2 cellular contexts compared by ENCODE assay signal in the genomic region with DNA sequence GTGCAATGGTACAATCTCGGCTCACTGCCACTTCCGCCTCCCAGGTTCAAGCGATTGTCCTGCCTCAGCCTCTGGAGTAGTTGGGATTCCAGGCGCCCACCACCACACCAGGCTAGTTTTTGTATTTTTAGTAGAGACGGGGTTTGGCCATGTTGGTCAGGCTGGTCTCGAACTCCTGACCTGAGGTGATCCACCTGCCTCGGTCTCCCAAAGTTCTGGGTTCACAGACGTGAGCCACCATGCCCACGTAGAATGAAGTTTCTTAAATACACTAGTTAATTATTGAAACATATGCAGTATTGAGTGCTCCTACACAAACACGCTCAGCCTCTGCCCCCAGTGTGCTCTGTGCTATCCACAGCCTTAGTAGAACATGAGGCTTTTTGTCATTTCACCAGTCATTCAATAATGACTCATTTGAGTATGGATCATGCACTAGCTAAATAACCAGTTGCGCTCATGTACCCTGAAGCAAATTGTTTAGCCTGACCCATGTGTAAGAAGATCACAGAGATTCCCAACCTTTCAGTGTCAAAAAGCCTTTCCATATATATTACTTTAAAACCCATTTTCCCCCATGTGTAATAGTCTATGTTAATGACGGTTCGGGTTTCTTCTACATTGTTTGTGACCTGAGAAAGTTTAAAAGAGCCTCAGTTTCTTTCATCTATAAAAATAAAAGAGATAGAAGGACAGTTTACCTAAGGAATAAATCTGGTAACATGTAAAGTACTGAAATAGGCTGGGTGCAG.
TF ChIP-seq lines count a peak whose summit lies in the region.

No MANE protein-coding gene starts in this region.

TF ChIP-seq in PFSK-1, 5 proteins besides CTCF, POLR2A, EP300 and RAD21:
- TF ChIP-seq, protein P1, sequence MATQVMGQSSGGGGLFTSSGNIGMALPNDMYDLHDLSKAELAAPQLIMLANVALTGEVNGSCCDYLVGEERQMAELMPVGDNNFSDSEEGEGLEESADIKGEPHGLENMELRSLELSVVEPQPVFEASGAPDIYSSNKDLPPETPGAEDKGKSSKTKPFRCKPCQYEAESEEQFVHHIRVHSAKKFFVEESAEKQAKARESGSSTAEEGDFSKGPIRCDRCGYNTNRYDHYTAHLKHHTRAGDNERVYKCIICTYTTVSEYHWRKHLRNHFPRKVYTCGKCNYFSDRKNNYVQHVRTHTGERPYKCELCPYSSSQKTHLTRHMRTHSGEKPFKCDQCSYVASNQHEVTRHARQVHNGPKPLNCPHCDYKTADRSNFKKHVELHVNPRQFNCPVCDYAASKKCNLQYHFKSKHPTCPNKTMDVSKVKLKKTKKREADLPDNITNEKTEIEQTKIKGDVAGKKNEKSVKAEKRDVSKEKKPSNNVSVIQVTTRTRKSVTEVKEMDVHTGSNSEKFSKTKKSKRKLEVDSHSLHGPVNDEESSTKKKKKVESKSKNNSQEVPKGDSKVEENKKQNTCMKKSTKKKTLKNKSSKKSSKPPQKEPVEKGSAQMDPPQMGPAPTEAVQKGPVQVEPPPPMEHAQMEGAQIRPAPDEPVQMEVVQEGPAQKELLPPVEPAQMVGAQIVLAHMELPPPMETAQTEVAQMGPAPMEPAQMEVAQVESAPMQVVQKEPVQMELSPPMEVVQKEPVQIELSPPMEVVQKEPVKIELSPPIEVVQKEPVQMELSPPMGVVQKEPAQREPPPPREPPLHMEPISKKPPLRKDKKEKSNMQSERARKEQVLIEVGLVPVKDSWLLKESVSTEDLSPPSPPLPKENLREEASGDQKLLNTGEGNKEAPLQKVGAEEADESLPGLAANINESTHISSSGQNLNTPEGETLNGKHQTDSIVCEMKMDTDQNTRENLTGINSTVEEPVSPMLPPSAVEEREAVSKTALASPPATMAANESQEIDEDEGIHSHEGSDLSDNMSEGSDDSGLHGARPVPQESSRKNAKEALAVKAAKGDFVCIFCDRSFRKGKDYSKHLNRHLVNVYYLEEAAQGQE (IDR thresholded peaks at IDR 0.05; ENCODE audit: insufficient read depth in 1 of 2, low read depth in 2 of 2, low read length in 2 of 2) = 0 out of 4 replicates have a peak, but pooled peaks have one; percentile 5 to 30
- TF ChIP-seq TAF1 (IDR thresholded peaks at IDR 0.05; ENCODE audit: borderline replicate concordance, insufficient read depth, low read length) (no peak), POLR2AphosphoS5 (IDR thresholded peaks at IDR 0.05; ENCODE audit: low read depth, low read length) (peak; percentile 64), SIN3A (IDR thresholded peaks at IDR 0.05; ENCODE audit: borderline replicate concordance, insufficient read depth, low read length) (peak; percentile 38; the same call in 1 of the 2 replicates), FOXP2 (optimal IDR thresholded peaks at IDR 0.05; ENCODE audit: borderline replicate concordance, extremely low read depth, extremely low read length, insufficient read depth) (no peak)

TF ChIP-seq in liver, 16 proteins besides CTCF, POLR2A, EP300 and RAD21 (continued from another document):
- TF ChIP-seq, protein P2, sequence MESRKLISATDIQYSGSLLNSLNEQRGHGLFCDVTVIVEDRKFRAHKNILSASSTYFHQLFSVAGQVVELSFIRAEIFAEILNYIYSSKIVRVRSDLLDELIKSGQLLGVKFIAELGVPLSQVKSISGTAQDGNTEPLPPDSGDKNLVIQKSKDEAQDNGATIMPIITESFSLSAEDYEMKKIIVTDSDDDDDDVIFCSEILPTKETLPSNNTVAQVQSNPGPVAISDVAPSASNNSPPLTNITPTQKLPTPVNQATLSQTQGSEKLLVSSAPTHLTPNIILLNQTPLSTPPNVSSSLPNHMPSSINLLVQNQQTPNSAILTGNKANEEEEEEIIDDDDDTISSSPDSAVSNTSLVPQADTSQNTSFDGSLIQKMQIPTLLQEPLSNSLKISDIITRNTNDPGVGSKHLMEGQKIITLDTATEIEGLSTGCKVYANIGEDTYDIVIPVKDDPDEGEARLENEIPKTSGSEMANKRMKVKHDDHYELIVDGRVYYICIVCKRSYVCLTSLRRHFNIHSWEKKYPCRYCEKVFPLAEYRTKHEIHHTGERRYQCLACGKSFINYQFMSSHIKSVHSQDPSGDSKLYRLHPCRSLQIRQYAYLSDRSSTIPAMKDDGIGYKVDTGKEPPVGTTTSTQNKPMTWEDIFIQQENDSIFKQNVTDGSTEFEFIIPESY (IDR thresholded peaks at IDR 0.05) = peak; percentile 12
